32 cellular contexts compared by ENCODE assay signal in the genomic region with DNA sequence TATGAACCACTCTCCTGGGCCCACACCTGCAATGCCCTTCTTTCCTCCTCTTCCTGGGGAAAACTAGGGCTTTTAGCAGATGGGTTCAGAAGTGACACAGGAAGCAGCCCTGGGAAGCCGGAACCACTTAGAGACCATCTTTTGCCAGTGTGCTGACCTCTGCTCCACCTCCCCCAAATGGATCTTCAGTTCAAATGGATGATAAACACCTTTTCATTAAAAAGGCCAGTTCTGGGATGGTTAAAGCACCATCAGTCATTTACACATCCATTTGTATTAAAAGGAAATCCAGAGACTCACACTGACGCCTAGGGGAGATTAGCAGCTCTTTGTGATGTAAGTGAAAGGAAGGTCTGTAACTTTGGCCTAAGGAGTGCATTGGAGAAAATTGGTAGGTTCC. TPM values are rescaled to one million over a fixed set of nuclear protein-coding genes. Genes with fewer than 3 reads are reported as not detected.
DNase-seq lines count a peak whose midpoint lies in the region; ATAC-seq, FAIRE-seq and TF ChIP-seq lines count a peak whose summit lies in the region.
"Had no signal": no experiment of that assay in that cellular context is flagged by ENCODE, and none has a peak within 500 bp of the region (broad histone marks: within the 10 kb centered on the region; RNA-seq: fewer than 3 reads in every experiment).

No MANE protein-coding gene starts in this region.

- H3K27ac ChIP-seq in aorta (ENCODE audit: low read depth in 1 of 2, low read length in 2 of 2): no peak overlapping the region
- H3K27ac ChIP-seq in OCI-LY7 (ENCODE audit: low read depth, low read length, poor library complexity, severe bottlenecking): no peak overlapping the region
- H3K27ac ChIP-seq: BLaER1, prostate gland, SJSA1, tibial artery had no signal

- H3K4me1 Mint-ChIP-seq in T-helper 17 cell (peaks cover 16% of the 10 kb centered on the region), osteocyte (ENCODE audit: unreplicated experiment) (peaks cover 50% of the 10 kb centered on the region)

- ATAC-seq in T-helper 17 cell (no peak), aorta (ENCODE audit: low FRiP score) (no peak)
- ATAC-seq: activated CD8-positive, alpha-beta memory T cell treated with anti-CD3 and anti-CD28 coated beads, Interleukin-2, amount 10 ng/mL, durations not matched to agents 7 days and 5 days; activated T-cell treated with anti-CD3 and anti-CD28 coated beads, Interleukin-2, amount 50 U/mL, for 72 hours; esophagus mucosa; sciatic nerve had no signal

- H3K27me3 Mint-ChIP-seq in T-helper 17 cell: no peaks in the 10 kb centered on the region
- no peaks in the 10 kb centered on the region for H3K27me3 Mint-ChIP-seq in osteocyte (ENCODE audit: unreplicated experiment)
- H3K27me3 Mint-ChIP-seq: activated B cell treated with CpG ODN at 0.5 μM for 24 hours; activated CD4-positive, alpha-beta T cell treated with anti-CD3 and anti-CD28 coated beads, Interleukin-2, amount 10 ng/mL, durations not matched to agents 7 days and 5 days; activated CD8-positive, alpha-beta memory T cell treated with anti-CD3 and anti-CD28 coated beads, Interleukin-2, amount 10 ng/mL, durations not matched to agents 7 days and 5 days; brain had no signal

- H3K36me3 ChIP-seq in aorta (ENCODE audit: control insufficient read depth in 1 of 2, insufficient read depth in 2 of 2, low read length in 1 of 2) (no peaks in the 10 kb centered on the region), OCI-LY7 (ENCODE audit: insufficient read depth, low read length) (peaks cover 42% of the 10 kb centered on the region)

- H3K36me3 Mint-ChIP-seq in T-helper 17 cell (ENCODE audit: low read depth) (no peaks in the 10 kb centered on the region), osteocyte (ENCODE audit: unreplicated experiment) (peaks cover 33% of the 10 kb centered on the region)

- BruUV-seq in OCI-LY7 (replicated peaks; lab: Mats Ljungman, UMichigan): no TSS peak

- H3K27ac Mint-ChIP-seq in T-helper 17 cell (peak overlapping the region; percentile 19), osteocyte (ENCODE audit: unreplicated experiment) (peak overlapping the region; percentile 10)
- H3K27ac Mint-ChIP-seq: activated CD4-positive, alpha-beta T cell treated with anti-CD3 and anti-CD28 coated beads, Interleukin-2, amount 10 ng/mL, durations not matched to agents 7 days and 5 days; activated CD8-positive, alpha-beta memory T cell treated with anti-CD3 and anti-CD28 coated beads, Interleukin-2, amount 10 ng/mL, durations not matched to agents 7 days and 5 days; activated naive CD4-positive, alpha-beta T cell treated with anti-CD3 and anti-CD28 coated beads for 36 hours; activated T-cell treated with anti-CD3 and anti-CD28 coated beads, Interleukin-2, amount 50 U/mL, for 72 hours; dendritic cell treated with granulocyte-macrophage colony-stimulating factor and Interleukin-4, amounts not matched to agents 40 ng/mL and 50 ng/mL, for 4 days had no signal

- no peak overlapping the region for H3K4me2 ChIP-seq in OCI-LY7 (ENCODE audit: low read length)
- H3K4me2 ChIP-seq: BLaER1 had no signal

- H3K4me3 ChIP-seq in aorta (ENCODE audit: low read length in 2 of 2) (no peak overlapping the region), OCI-LY7 (ENCODE audit: low read depth, low read length, poor library complexity, severe bottlenecking) (no peak overlapping the region)
- H3K4me3 ChIP-seq: BLaER1, lung, prostate gland, SJSA1, tibial artery had no signal

- no peak for DNase-seq in GM12891 (ENCODE audit: insufficient read length, low spot score)
- DNase-seq in T-helper 17 cell: no peak
- DNase-seq in iPS-NIHi7 (ENCODE audit: extremely low spot score): peak; percentile 68
- DNase-seq in osteocyte (ENCODE audit: extremely low spot score, unreplicated experiment): no peak
- no peak for DNase-seq in NCI-H128 (lab: John Stamatoyannopoulos, UW; ENCODE audit: unreplicated experiment)
- DNase-seq in aorta: no peak
- DNase-seq in OCI-LY7 (ENCODE audit: low spot score): no peak
- DNase-seq: activated B cell treated with CpG ODN at 0.5 μM for 24 hours; activated CD4-positive, alpha-beta T cell treated with anti-CD3 and anti-CD28 coated beads, Interleukin-2, amount 10 ng/mL, durations not matched to agents 7 days and 5 days; activated CD8-positive, alpha-beta memory T cell treated with anti-CD3 and anti-CD28 coated beads, Interleukin-2, amount 10 ng/mL, durations not matched to agents 7 days and 5 days; activated naive CD4-positive, alpha-beta T cell treated with anti-CD3 and anti-CD28 coated beads for 36 hours; activated T-cell treated with anti-CD3 and anti-CD28 coated beads, Interleukin-2, amount 50 U/mL, for 72 hours; Caco-2; GOT3; KG1; MM.1S; NCI-H1105 treated with DMSO at 0.1 percent for 48 hours; NCI-H1930; NCI-H2171 treated with DMSO at 0.1 percent for 48 hours; NCI-H510A; stimulated activated CD4-positive, alpha-beta T cell treated with anti-CD3 and anti-CD28 coated beads, Interleukin-12 subunit alpha, Interleukin-12 subunit beta, amount 100 ng/mL, for 4 hours; stimulated activated CD4-positive, alpha-beta T cell treated with anti-CD3 and anti-CD28 coated beads, Interleukin-4, amount 100 ng/mL, for 1 hour; tibial artery had no signal

- TF ChIP-seq POLR2A in GM12891 (IDR thresholded peaks at IDR 0.05; ENCODE audit: low read depth, low read length): 0 out of 2 replicates have a peak, but pooled peaks have one; percentile 37

- no peaks in the 10 kb centered on the region for H3K9me3 Mint-ChIP-seq in osteocyte (ENCODE audit: unreplicated experiment)
- H3K9me3 Mint-ChIP-seq: activated B cell treated with CpG ODN at 0.5 μM for 24 hours; activated CD4-positive, alpha-beta T cell treated with anti-CD3 and anti-CD28 coated beads, Interleukin-2, amount 10 ng/mL, durations not matched to agents 7 days and 5 days; activated naive CD4-positive, alpha-beta T cell treated with anti-CD3 and anti-CD28 coated beads for 36 hours; activated T-cell treated with anti-CD3 and anti-CD28 coated beads, Interleukin-2, amount 50 U/mL, for 72 hours; brain; dendritic cell treated with granulocyte-macrophage colony-stimulating factor and Interleukin-4, amounts not matched to agents 40 ng/mL and 50 ng/mL, for 4 days had no signal

- intact Hi-C loops in aorta (cut with DNase I): no loop called here
- intact Hi-C loops in OCI-LY7 (cut with micrococcal nuclease; ENCODE audit: unreplicated experiment): loop anchor here (5.0 kb wide), 2 partner anchors 277 to 297 kb away; no protein-coding TSS in a partner anchor

- WGBS in aorta, 2 donors: 85 to 89% methylated on average over 2 of the region's 2 CpGs

- FAIRE-seq in GM12891 (lab: Jason Lieb, UNC): no peak
- FAIRE-seq: G401.6 had no signal

- no peaks in the 10 kb centered on the region for H3K4me1 ChIP-seq in aorta (ENCODE audit: control insufficient read depth in 1 of 2, insufficient read depth in 2 of 2, low read length in 2 of 2)
- peaks cover 9% of the 10 kb centered on the region for H3K4me1 ChIP-seq in OCI-LY7 (ENCODE audit: insufficient read depth, low read length, poor library complexity, severe bottlenecking)
- H3K4me1 ChIP-seq: Caco-2, prostate gland, tibial artery had no signal

- H3K27me3 ChIP-seq in aorta (ENCODE audit: control insufficient read depth in 1 of 2, insufficient read depth in 2 of 2, low read length in 1 of 2): no peaks in the 10 kb centered on the region
- H3K27me3 ChIP-seq: SJSA1, tibial artery had no signal

- POLR2A ChIA-PET in OCI-LY7 (lab: Charles Lee): interaction anchor here (1.2 to 1.7 kb wide), 2 partner anchors 25 to 92 kb away, joined by 3 to 4 read pairs; no protein-coding TSS in a partner anchor

- no peak overlapping the region for H2AFZ ChIP-seq in OCI-LY7 (ENCODE audit: low read length)

- TF ChIP-seq CTCF in osteocyte (IDR thresholded peaks at IDR 0.05) (no peak), OCI-LY7 (conservative IDR thresholded peaks at IDR 0.05; ENCODE audit: low read length) (no peak)

- no peaks in the 10 kb centered on the region for H3K9me3 ChIP-seq in T-helper 17 cell (ENCODE audit: control insufficient read depth, low read length, poor library complexity, severe bottlenecking)
- H3K9me3 ChIP-seq in aorta (ENCODE audit: control insufficient read depth, low read length): no peaks in the 10 kb centered on the region
- H3K9me3 ChIP-seq in OCI-LY7 (ENCODE audit: low read length): no peaks in the 10 kb centered on the region
- H3K9me3 ChIP-seq: BLaER1, Caco-2, prostate gland, SJSA1, tibial artery had no signal

- CTCF ChIA-PET in OCI-LY7 (lab: Charles Lee; ENCODE audit: unreplicated experiment): no interaction called here

- H4K20me1 ChIP-seq in OCI-LY7 (ENCODE audit: insufficient read depth, low read length): no peaks in the 10 kb centered on the region

- H3K4me3 Mint-ChIP-seq in T-helper 17 cell (no peak overlapping the region), osteocyte (ENCODE audit: unreplicated experiment) (no peak overlapping the region)
- H3K4me3 Mint-ChIP-seq: activated B cell treated with CpG ODN at 0.5 μM for 24 hours; activated CD4-positive, alpha-beta T cell treated with anti-CD3 and anti-CD28 coated beads, Interleukin-2, amount 10 ng/mL, durations not matched to agents 7 days and 5 days; activated CD8-positive, alpha-beta memory T cell treated with anti-CD3 and anti-CD28 coated beads, Interleukin-2, amount 10 ng/mL, durations not matched to agents 7 days and 5 days; activated naive CD4-positive, alpha-beta T cell treated with anti-CD3 and anti-CD28 coated beads for 36 hours; activated T-cell treated with anti-CD3 and anti-CD28 coated beads, Interleukin-2, amount 50 U/mL, for 72 hours; brain; dendritic cell treated with granulocyte-macrophage colony-stimulating factor and Interleukin-4, amounts not matched to agents 40 ng/mL and 50 ng/mL, for 4 days had no signal

- no peaks in the 10 kb centered on the region for H3K79me2 ChIP-seq in OCI-LY7 (ENCODE audit: insufficient read depth, low read depth, low read length)

- no peaks in the 10 kb centered on the region for H3K9me2 ChIP-seq in OCI-LY7 (ENCODE audit: insufficient read depth, low read length)

TF ChIP-seq in GM12891, 5 proteins besides CTCF, POLR2A, EP300 and RAD21:
- TF ChIP-seq POU2F2 (IDR thresholded peaks at IDR 0.05; ENCODE audit: low read depth, low read length) (no peak), PAX5 (IDR thresholded peaks at IDR 0.05; ENCODE audit: insufficient read depth, low read length, severe bottlenecking) (no peak), POLR2AphosphoS5 (IDR thresholded peaks at IDR 0.05; ENCODE audit: low read depth, low read length) (no peak), SPI1 (IDR thresholded peaks at IDR 0.05; ENCODE audit: low read depth, low read length) (no peak), TAF1 (IDR thresholded peaks at IDR 0.05; ENCODE audit: low read depth, low read length) (no peak)

RNA-seq across cellular contexts. Expression of a gene that starts 47.5 kb away (rescaled TPM):
- 219 TPM for polyA plus RNA-seq in GM12891 (2012; ENCODE audit: low read depth, missing spikeins)
- total RNA-seq in T-helper 17 cell: 100 to 1,000 TPM; 220 to 243 TPM
- 277 and 295 TPM in 2 replicates for total RNA-seq in osteocyte
- 100 to 1,000 TPM; 221 to 255 TPM for total RNA-seq in aorta
- 100 to 1,000 TPM in 1 of 2 donors, 10 to 100 TPM in 1; 78.1 to 144 TPM for polyA plus RNA-seq in aorta
- 69.0 and 79.6 TPM in 2 replicates for total RNA-seq in OCI-LY7 (2014; rRNA removed; shearing (Covaris generic))
- 412 and 431 TPM in 2 replicates for total RNA-seq in OCI-LY7 (2022)
